8 cellular contexts compared by ENCODE assay signal in genomic region chr15:72375846-72376581, GRCh38. TPM values are rescaled to one million over a fixed set of nuclear protein-coding genes. Genes with fewer than 3 reads are reported as not detected.
DNase-seq lines count a peak whose midpoint lies in the region; ATAC-seq lines count a peak whose summit lies in the region.

TSS of gene HEXA (minus strand) at chr15:72376014. CDS start at chr15:72375972, 42 bp downstream.

- peak; percentile 47 for ATAC-seq in GM19468 (IDR thresholded peaks at IDR 0.05; ENCODE audit: extremely low read depth, unreplicated experiment)

- H3K36me3 Mint-ChIP-seq in CD8-positive, alpha-beta memory T cell, result peaks cover 0 to 25% (median 0%) of the 10 kb centered on the region in 3 donors

- peaks cover 29% of the 10 kb centered on the region for H3K4me1 ChIP-seq in CD8-positive, alpha-beta memory T cell (ENCODE audit: insufficient read depth, low read length)

- H3K27ac ChIP-seq in CD8-positive, alpha-beta memory T cell (ENCODE audit: low read depth, low read length), result peak within 1 kb of the TSS; percentile 88

- H3K4me3 Mint-ChIP-seq in CD8-positive, alpha-beta memory T cell, result peak within 1 kb of the TSS; percentile 89 to 96 (median 93)

- H3K4me3 ChIP-seq in CD8-positive, alpha-beta memory T cell (ENCODE audit: low read length), result peak within 1 kb of the TSS; percentile 80

- peaks cover 46 to 65% (median 56%) of the 10 kb centered on the region in 3 donors for H3K4me1 Mint-ChIP-seq in CD8-positive, alpha-beta memory T cell

- POLR2A ChIA-PET in CD8-positive, alpha-beta memory T cell (lab: Charles Lee), result interaction anchor here (0.6 to 2.0 kb wide), 9 partner anchors 9 to 299 kb away, joined by 3 to 34 read pairs (median 3); partner anchors contain the start of genes ARIH1 and PKM

- H3K36me3 ChIP-seq in CD8-positive, alpha-beta memory T cell (ENCODE audit: insufficient read depth, low read length), result no peaks in the 10 kb centered on the region

- H3K27ac Mint-ChIP-seq in CD8-positive, alpha-beta memory T cell, result peak within 1 kb of the TSS; percentile 95 to 99 (median 97)

- H3K27me3 Mint-ChIP-seq in CD8-positive, alpha-beta memory T cell, result peaks cover 0 to 12% of the 10 kb centered on the region in 2 donors

- CTCF ChIA-PET in CD8-positive, alpha-beta memory T cell (lab: Charles Lee), result interaction anchor here (1.0 to 1.9 kb wide), 8 partner anchors 10 to 176 kb away, joined by 3 to 6 read pairs (median 4); no protein-coding TSS in a partner anchor

- H3K27me3 ChIP-seq in CD8-positive, alpha-beta memory T cell (ENCODE audit: insufficient read depth, low read length, poor library complexity, severe bottlenecking), result no peaks in the 10 kb centered on the region

- H3K9me3 Mint-ChIP-seq in CD8-positive, alpha-beta memory T cell, result no peaks in the 10 kb centered on the region

- no peaks in the 10 kb centered on the region for H3K9me3 ChIP-seq in CD8-positive, alpha-beta memory T cell (ENCODE audit: low read length)

- peak; percentile 96 to 100 (median 98) for DNase-seq in CD8-positive, alpha-beta memory T cell
- DNase-seq in HS-5 (ENCODE audit: low read depth) (peak; percentile 69), NK-92 (lab: John Stamatoyannopoulos, UW; ENCODE audit: unreplicated experiment) (peak; percentile 73), lung microvascular endothelial cell (ENCODE audit: low read depth in 2 of 2) (peak; percentile 95 to 97)
- peak; percentile 100 for DNase-seq in activated CD8-positive, alpha-beta memory T cell treated with anti-CD3 and anti-CD28 coated beads for 24 hours
- DNase-seq in effector CD8-positive, alpha-beta T cell (lab: John Stamatoyannopoulos, UW), result peak; percentile 98
- DNase-seq in stimulated activated CD4-positive, alpha-beta T cell treated with anti-CD3 and anti-CD28 coated beads, TNF-alpha, amount 100 ng/mL, for 4 hours (ENCODE audit: low read depth in 3 of 3), result peak; percentile 75 to 98 (median 81)

RNA-seq across cellular contexts. Expression of gene HEXA, which starts in this region (rescaled TPM):
- total RNA-seq in CD8-positive, alpha-beta memory T cell, result 10 to 100 TPM; 75.0 to 80.5 TPM
- polyA plus RNA-seq in CD8-positive, alpha-beta memory T cell, result 83.0 TPM
- 58.0 and 62.3 TPM in 2 replicates for total RNA-seq in lung microvascular endothelial cell

Comparison
In these comparisons a context has a peak if more than half of its experiments do, and no peak if none do; other contexts are left out.
1. Peak in every context shown above with its lines: DNase-seq, ATAC-seq, H3K4me3 ChIP-seq and H3K27ac ChIP-seq.